1 cellular context compared by ENCODE assay signal in the genomic region with DNA sequence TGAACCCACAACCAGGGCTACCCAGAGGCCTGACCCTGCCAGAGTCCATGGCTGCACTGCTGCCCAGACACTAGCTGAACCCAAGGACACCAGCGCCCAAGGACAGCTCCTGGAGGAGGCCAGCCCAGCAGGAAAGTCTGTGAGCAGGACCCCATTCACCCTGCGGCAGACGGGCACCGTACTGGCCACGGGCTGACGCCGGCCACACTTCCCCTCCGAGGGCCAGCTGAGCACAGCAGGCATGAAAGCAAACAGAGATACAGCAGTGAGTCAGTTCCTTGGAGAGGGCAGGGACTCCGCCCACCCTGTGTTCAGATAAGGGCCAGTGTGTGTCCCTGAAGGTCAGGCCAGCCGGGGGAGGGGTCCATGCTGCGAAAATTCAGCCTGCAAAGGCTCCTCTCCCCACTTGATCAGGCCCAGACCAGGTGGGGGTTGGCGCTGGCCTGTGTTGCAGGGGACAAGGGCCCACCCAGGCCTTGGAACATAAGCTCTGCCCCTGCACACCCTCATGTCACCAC.
A peak's percentile ranks its signal among the peaks of the same experiment; 100 is the strongest.
TF ChIP-seq lines count a peak whose summit lies in the region.

No MANE protein-coding gene starts in this region.

TF ChIP-seq in K562, 482 proteins besides CTCF, POLR2A, EP300 and RAD21 (continued from another document and continues in another):
- TF ChIP-seq, protein P1, sequence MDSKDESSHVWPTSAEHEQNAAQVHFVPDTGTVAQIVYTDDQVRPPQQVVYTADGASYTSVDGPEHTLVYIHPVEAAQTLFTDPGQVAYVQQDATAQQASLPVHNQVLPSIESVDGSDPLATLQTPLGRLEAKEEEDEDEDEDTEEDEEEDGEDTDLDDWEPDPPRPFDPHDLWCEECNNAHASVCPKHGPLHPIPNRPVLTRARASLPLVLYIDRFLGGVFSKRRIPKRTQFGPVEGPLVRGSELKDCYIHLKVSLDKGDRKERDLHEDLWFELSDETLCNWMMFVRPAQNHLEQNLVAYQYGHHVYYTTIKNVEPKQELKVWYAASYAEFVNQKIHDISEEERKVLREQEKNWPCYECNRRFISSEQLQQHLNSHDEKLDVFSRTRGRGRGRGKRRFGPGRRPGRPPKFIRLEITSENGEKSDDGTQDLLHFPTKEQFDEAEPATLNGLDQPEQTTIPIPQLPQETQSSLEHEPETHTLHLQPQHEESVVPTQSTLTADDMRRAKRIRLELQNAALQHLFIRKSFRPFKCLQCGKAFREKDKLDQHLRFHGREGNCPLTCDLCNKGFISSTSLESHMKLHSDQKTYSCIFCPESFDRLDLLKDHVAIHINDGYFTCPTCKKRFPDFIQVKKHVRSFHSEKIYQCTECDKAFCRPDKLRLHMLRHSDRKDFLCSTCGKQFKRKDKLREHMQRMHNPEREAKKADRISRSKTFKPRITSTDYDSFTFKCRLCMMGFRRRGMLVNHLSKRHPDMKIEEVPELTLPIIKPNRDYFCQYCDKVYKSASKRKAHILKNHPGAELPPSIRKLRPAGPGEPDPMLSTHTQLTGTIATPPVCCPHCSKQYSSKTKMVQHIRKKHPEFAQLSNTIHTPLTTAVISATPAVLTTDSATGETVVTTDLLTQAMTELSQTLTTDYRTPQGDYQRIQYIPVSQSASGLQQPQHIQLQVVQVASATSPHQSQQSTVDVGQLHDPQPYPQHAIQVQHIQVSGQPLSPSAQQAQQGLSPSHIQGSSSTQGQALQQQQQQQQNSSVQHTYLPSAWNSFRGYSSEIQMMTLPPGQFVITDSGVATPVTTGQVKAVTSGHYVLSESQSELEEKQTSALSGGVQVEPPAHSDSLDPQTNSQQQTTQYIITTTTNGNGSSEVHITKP (IDR thresholded peaks at IDR 0.05; ENCODE audit: partially characterized antibody), result no peak
- TF ChIP-seq, protein P2, sequence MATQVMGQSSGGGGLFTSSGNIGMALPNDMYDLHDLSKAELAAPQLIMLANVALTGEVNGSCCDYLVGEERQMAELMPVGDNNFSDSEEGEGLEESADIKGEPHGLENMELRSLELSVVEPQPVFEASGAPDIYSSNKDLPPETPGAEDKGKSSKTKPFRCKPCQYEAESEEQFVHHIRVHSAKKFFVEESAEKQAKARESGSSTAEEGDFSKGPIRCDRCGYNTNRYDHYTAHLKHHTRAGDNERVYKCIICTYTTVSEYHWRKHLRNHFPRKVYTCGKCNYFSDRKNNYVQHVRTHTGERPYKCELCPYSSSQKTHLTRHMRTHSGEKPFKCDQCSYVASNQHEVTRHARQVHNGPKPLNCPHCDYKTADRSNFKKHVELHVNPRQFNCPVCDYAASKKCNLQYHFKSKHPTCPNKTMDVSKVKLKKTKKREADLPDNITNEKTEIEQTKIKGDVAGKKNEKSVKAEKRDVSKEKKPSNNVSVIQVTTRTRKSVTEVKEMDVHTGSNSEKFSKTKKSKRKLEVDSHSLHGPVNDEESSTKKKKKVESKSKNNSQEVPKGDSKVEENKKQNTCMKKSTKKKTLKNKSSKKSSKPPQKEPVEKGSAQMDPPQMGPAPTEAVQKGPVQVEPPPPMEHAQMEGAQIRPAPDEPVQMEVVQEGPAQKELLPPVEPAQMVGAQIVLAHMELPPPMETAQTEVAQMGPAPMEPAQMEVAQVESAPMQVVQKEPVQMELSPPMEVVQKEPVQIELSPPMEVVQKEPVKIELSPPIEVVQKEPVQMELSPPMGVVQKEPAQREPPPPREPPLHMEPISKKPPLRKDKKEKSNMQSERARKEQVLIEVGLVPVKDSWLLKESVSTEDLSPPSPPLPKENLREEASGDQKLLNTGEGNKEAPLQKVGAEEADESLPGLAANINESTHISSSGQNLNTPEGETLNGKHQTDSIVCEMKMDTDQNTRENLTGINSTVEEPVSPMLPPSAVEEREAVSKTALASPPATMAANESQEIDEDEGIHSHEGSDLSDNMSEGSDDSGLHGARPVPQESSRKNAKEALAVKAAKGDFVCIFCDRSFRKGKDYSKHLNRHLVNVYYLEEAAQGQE (CRISPR knock-in tag; IDR thresholded peaks at IDR 0.05; ENCODE audit: low read depth), result 0 out of 2 replicates have a peak, but pooled peaks have one; percentile 34
- TF ChIP-seq, protein P3, sequence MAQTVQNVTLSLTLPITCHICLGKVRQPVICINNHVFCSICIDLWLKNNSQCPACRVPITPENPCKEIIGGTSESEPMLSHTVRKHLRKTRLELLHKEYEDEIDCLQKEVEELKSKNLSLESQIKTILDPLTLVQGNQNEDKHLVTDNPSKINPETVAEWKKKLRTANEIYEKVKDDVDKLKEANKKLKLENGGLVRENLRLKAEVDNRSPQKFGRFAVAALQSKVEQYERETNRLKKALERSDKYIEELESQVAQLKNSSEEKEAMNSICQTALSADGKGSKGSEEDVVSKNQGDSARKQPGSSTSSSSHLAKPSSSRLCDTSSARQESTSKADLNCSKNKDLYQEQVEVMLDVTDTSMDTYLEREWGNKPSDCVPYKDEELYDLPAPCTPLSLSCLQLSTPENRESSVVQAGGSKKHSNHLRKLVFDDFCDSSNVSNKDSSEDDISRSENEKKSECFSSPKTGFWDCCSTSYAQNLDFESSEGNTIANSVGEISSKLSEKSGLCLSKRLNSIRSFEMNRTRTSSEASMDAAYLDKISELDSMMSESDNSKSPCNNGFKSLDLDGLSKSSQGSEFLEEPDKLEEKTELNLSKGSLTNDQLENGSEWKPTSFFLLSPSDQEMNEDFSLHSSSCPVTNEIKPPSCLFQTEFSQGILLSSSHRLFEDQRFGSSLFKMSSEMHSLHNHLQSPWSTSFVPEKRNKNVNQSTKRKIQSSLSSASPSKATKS (CRISPR knock-in tag; IDR thresholded peaks at IDR 0.05), result no peak
- TF ChIP-seq CBFB (CRISPR knock-in tag; IDR thresholded peaks at IDR 0.05) (no peak), LARP7 (IDR thresholded peaks at IDR 0.05) (no peak), ZNF347 (CRISPR knock-in tag; IDR thresholded peaks at IDR 0.05; ENCODE audit: low read depth) (no peak), ZNF239 (CRISPR knock-in tag; IDR thresholded peaks at IDR 0.05) (peak; percentile 20; the same call in 1 of the 2 replicates), CHCHD3 (CRISPR knock-in tag; IDR thresholded peaks at IDR 0.05) (no peak), ZNF133 (CRISPR knock-in tag; IDR thresholded peaks at IDR 0.05) (0 out of 2 replicates have a peak, but pooled peaks have one; percentile 69), FOS (IDR thresholded peaks at IDR 0.05; ENCODE audit: extremely low read depth, insufficient read length) (peak; percentile 36), ZNF644 (tag; IDR thresholded peaks at IDR 0.05; ENCODE audit: low read depth) (no peak), ZBTB17 (CRISPR knock-in tag; IDR thresholded peaks at IDR 0.05) (0 out of 2 replicates have a peak, but pooled peaks have one; percentile 65), ZKSCAN8 (CRISPR knock-in tag; IDR thresholded peaks at IDR 0.05) (no peak), ZC3H4 (CRISPR knock-in tag; IDR thresholded peaks at IDR 0.05; ENCODE audit: borderline replicate concordance) (no peak), MTF1 (CRISPR knock-in tag; IDR thresholded peaks at IDR 0.05; ENCODE audit: borderline replicate concordance) (no peak), TARDBP (IDR thresholded peaks at IDR 0.05) (no peak), ZBTB8A (IDR thresholded peaks at IDR 0.05; ENCODE audit: partially characterized antibody) (no peak), DACH1 (IDR thresholded peaks at IDR 0.05; ENCODE audit: partially characterized antibody) (peak; percentile 92), BCOR (IDR thresholded peaks at IDR 0.05) (peak; percentile 28; the same call in 1 of the 2 replicates), SMAD4 (CRISPR knock-in tag; conservative IDR thresholded peaks at IDR 0.05) (peak; percentile 89), ZNF263 (CRISPR knock-in tag; IDR thresholded peaks at IDR 0.05; ENCODE audit: borderline replicate concordance) (peak; percentile 17; the same call in 1 of the 2 replicates), TCF3 (CRISPR knock-in tag; IDR thresholded peaks at IDR 0.05) (peak; percentile 71), TEAD2 (tag; IDR thresholded peaks at IDR 0.05) (no peak), RFX5 (IDR thresholded peaks at IDR 0.05; ENCODE audit: low read depth, low read length) (no peak), CHD1 (IDR thresholded peaks at IDR 0.05; ENCODE audit: low read length) (no peak), JUN (IDR thresholded peaks at IDR 0.05; ENCODE audit: borderline replicate concordance, low read depth, low read length) (peak; percentile 70; the same call in 1 of the 2 replicates), JUN (CRISPR knock-in tag; IDR thresholded peaks at IDR 0.05; ENCODE audit: borderline replicate concordance) (no peak), NEUROD1 (IDR thresholded peaks at IDR 0.05; ENCODE audit: borderline replicate concordance, low read depth, low read length, partially characterized antibody) (peak; percentile 85), NUFIP1 (IDR thresholded peaks at IDR 0.05; ENCODE audit: partially characterized antibody) (no peak), NFATC3 (IDR thresholded peaks at IDR 0.05) (no peak), HSF4 (CRISPR knock-in tag; IDR thresholded peaks at IDR 0.05; ENCODE audit: borderline replicate concordance) (no peak)
- TF ChIP-seq, protein P4, sequence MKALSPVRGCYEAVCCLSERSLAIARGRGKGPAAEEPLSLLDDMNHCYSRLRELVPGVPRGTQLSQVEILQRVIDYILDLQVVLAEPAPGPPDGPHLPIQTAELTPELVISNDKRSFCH (CRISPR knock-in tag; IDR thresholded peaks at IDR 0.05), result no peak
- TF ChIP-seq, protein P4 (tag; IDR thresholded peaks at IDR 0.05), result peak; percentile 81
- TF ChIP-seq, protein P5, sequence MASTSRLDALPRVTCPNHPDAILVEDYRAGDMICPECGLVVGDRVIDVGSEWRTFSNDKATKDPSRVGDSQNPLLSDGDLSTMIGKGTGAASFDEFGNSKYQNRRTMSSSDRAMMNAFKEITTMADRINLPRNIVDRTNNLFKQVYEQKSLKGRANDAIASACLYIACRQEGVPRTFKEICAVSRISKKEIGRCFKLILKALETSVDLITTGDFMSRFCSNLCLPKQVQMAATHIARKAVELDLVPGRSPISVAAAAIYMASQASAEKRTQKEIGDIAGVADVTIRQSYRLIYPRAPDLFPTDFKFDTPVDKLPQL (IDR thresholded peaks at IDR 0.05; ENCODE audit: extremely low read depth, insufficient read length), result no peak
- TF ChIP-seq, protein P6, sequence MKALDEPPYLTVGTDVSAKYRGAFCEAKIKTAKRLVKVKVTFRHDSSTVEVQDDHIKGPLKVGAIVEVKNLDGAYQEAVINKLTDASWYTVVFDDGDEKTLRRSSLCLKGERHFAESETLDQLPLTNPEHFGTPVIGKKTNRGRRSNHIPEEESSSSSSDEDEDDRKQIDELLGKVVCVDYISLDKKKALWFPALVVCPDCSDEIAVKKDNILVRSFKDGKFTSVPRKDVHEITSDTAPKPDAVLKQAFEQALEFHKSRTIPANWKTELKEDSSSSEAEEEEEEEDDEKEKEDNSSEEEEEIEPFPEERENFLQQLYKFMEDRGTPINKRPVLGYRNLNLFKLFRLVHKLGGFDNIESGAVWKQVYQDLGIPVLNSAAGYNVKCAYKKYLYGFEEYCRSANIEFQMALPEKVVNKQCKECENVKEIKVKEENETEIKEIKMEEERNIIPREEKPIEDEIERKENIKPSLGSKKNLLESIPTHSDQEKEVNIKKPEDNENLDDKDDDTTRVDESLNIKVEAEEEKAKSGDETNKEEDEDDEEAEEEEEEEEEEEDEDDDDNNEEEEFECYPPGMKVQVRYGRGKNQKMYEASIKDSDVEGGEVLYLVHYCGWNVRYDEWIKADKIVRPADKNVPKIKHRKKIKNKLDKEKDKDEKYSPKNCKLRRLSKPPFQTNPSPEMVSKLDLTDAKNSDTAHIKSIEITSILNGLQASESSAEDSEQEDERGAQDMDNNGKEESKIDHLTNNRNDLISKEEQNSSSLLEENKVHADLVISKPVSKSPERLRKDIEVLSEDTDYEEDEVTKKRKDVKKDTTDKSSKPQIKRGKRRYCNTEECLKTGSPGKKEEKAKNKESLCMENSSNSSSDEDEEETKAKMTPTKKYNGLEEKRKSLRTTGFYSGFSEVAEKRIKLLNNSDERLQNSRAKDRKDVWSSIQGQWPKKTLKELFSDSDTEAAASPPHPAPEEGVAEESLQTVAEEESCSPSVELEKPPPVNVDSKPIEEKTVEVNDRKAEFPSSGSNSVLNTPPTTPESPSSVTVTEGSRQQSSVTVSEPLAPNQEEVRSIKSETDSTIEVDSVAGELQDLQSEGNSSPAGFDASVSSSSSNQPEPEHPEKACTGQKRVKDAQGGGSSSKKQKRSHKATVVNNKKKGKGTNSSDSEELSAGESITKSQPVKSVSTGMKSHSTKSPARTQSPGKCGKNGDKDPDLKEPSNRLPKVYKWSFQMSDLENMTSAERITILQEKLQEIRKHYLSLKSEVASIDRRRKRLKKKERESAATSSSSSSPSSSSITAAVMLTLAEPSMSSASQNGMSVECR (CRISPR knock-in tag; IDR thresholded peaks at IDR 0.05), result peak; percentile 90
- TF ChIP-seq, protein P7, sequence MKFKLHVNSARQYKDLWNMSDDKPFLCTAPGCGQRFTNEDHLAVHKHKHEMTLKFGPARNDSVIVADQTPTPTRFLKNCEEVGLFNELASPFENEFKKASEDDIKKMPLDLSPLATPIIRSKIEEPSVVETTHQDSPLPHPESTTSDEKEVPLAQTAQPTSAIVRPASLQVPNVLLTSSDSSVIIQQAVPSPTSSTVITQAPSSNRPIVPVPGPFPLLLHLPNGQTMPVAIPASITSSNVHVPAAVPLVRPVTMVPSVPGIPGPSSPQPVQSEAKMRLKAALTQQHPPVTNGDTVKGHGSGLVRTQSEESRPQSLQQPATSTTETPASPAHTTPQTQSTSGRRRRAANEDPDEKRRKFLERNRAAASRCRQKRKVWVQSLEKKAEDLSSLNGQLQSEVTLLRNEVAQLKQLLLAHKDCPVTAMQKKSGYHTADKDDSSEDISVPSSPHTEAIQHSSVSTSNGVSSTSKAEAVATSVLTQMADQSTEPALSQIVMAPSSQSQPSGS (CRISPR knock-in tag; IDR thresholded peaks at IDR 0.05), result no peak
- TF ChIP-seq, protein P8, sequence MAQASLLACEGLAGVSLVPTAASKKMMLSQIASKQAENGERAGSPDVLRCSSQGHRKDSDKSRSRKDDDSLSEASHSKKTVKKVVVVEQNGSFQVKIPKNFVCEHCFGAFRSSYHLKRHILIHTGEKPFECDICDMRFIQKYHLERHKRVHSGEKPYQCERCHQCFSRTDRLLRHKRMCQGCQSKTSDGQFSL (CRISPR knock-in tag; IDR thresholded peaks at IDR 0.05), result no peak
- TF ChIP-seq, protein P8 (tag; IDR thresholded peaks at IDR 0.05), result no peak
- TF ChIP-seq, protein P9, sequence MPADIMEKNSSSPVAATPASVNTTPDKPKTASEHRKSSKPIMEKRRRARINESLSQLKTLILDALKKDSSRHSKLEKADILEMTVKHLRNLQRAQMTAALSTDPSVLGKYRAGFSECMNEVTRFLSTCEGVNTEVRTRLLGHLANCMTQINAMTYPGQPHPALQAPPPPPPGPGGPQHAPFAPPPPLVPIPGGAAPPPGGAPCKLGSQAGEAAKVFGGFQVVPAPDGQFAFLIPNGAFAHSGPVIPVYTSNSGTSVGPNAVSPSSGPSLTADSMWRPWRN (IDR thresholded peaks at IDR 0.05; ENCODE audit: low read depth), result no peak
